Comparison of ENCODE assay signal across 14 cellular contexts in genomic region chr5:107937198-107937597, GRCh38.
DNase-seq lines count a peak whose midpoint lies in the region; ATAC-seq, FAIRE-seq and TF ChIP-seq lines count a peak whose summit lies in the region.
"Had no signal": no experiment of that assay in that cellular context is flagged by ENCODE, and none has a peak within 500 bp of the region (broad histone marks: within the 10 kb centered on the region; RNA-seq: fewer than 3 reads in every experiment).

No MANE protein-coding gene starts in this region.

- H3K4me2 ChIP-seq in mesenchymal stem cell (ENCODE audit: low read length, poor library complexity, severe bottlenecking) = no peak overlapping the region
- H3K4me2 ChIP-seq: PC-9 had no signal

- H2AK5ac ChIP-seq in mesenchymal stem cell (ENCODE audit: low read length, severe bottlenecking) = no peak overlapping the region

- H3K79me1 ChIP-seq in mesenchymal stem cell (replicated peaks; ENCODE audit: low read length, poor library complexity, severe bottlenecking) = no peaks in the 10 kb centered on the region

- peak; percentile 71 for FAIRE-seq in D721Med (lab: Jason Lieb, UNC)

- H2BK12ac ChIP-seq in mesenchymal stem cell (ENCODE audit: low read length in 2 of 2) = no peak overlapping the region

- TF ChIP-seq CTCF in D721Med (IDR thresholded peaks at IDR 0.05; ENCODE audit: insufficient read depth, missing control alignments) (no peak), body of pancreas (IDR thresholded peaks at IDR 0.05) (no peak)

- H3K9ac ChIP-seq in mesenchymal stem cell (ENCODE audit: low read length) = no peak overlapping the region

- H3K27me3 ChIP-seq in body of pancreas (no peaks in the 10 kb centered on the region), mesenchymal stem cell (ENCODE audit: control insufficient read depth in 1 of 2, insufficient read depth in 1 of 2, low read length in 2 of 2) (no peaks in the 10 kb centered on the region)

- peak; percentile 21 for ATAC-seq in body of pancreas
- no peak for ATAC-seq in GM18867 (IDR thresholded peaks at IDR 0.05; ENCODE audit: unreplicated experiment)
- ATAC-seq: natural killer cell had no signal

- WGBS in body of pancreas, 2 donors = 77 to 91% methylated on average over 5 of the region's 5 CpGs
- 68% methylated on average over 4 of the region's 5 CpGs for WGBS in mesenchymal stem cell

- H3K27ac ChIP-seq in body of pancreas = no peak overlapping the region
- H3K27ac ChIP-seq in mesenchymal stem cell (ENCODE audit: low read length, poor library complexity, severe bottlenecking) = no peak overlapping the region
- H3K27ac ChIP-seq: PC-9 had no signal

- H4K91ac ChIP-seq in mesenchymal stem cell (ENCODE audit: low read length) = no peak overlapping the region

- H3K9me3 ChIP-seq in body of pancreas (no peaks in the 10 kb centered on the region), mesenchymal stem cell (ENCODE audit: control insufficient read depth, low read length) (no peaks in the 10 kb centered on the region)

- H4K8ac ChIP-seq in mesenchymal stem cell (ENCODE audit: low read length) = no peak overlapping the region

- no peak overlapping the region for H3K14ac ChIP-seq in mesenchymal stem cell (ENCODE audit: low read length in 2 of 2)

- no peak for TF ChIP-seq POLR2A in body of pancreas (IDR thresholded peaks at IDR 0.05)

- intact Hi-C loops in body of pancreas (cut with DNase I) = no loop called here

- no peak overlapping the region for H2BK5ac ChIP-seq in mesenchymal stem cell (ENCODE audit: low read depth, low read length, poor library complexity, severe bottlenecking)

- H2AFZ ChIP-seq in mesenchymal stem cell (ENCODE audit: low read depth, low read length) = no peak overlapping the region
- H2AFZ ChIP-seq: PC-9 had no signal

- no peak overlapping the region for H3K18ac ChIP-seq in mesenchymal stem cell (ENCODE audit: low read depth in 1 of 2, low read length in 2 of 2)

- no peak overlapping the region for H3K23ac ChIP-seq in mesenchymal stem cell (ENCODE audit: low read length in 2 of 2)

- no peak overlapping the region for H2BK120ac ChIP-seq in mesenchymal stem cell (ENCODE audit: low read depth, low read length)

- H2BK15ac ChIP-seq in mesenchymal stem cell (ENCODE audit: low read depth, poor library complexity, severe bottlenecking) = no peak overlapping the region

- H3K4me1 ChIP-seq in body of pancreas (no peaks in the 10 kb centered on the region), mesenchymal stem cell (ENCODE audit: control insufficient read depth, insufficient read depth, low read depth, low read length) (no peaks in the 10 kb centered on the region)

- DNase-seq in D721Med (ENCODE audit: insufficient read length, low spot score) = no peak
- peak; percentile 83 for DNase-seq in NCI-H1436 treated with DMSO at 0.1 percent for 48 hours (lab: John Stamatoyannopoulos, UW)
- no peak for DNase-seq in body of pancreas
- DNase-seq in mesenchymal stem cell = peak; percentile 51
- no peak for DNase-seq in foreskin melanocyte
- DNase-seq in NCI-H187 treated with DMSO at 0.1 percent for 48 hours (lab: John Stamatoyannopoulos, UW) = no peak
- no peak for DNase-seq in activated T-cell treated with anti-CD3 and anti-CD28 coated beads for 4 hours
- DNase-seq: MM.1S, natural killer cell, NCI-H226, PC-9, SW 1271, trophoblast cell had no signal

- H3K36me3 ChIP-seq in body of pancreas (replicated peaks in 1 of 2; ENCODE audit: insufficient read depth in 1 of 2, low read depth in 2 of 2) = no peaks in the 10 kb centered on the region
- no peaks in the 10 kb centered on the region for H3K36me3 ChIP-seq in mesenchymal stem cell (ENCODE audit: control insufficient read depth in 1 of 2, insufficient read depth in 2 of 2, low read depth in 1 of 2, low read length in 2 of 2)

- no peak overlapping the region for H3K4ac ChIP-seq in mesenchymal stem cell (ENCODE audit: low read depth in 1 of 2, low read length in 2 of 2)

- H3K4me3 ChIP-seq in body of pancreas = no peak overlapping the region
- H3K4me3 ChIP-seq in mesenchymal stem cell (ENCODE audit: insufficient read depth in 1 of 2, low read depth in 1 of 2, low read length in 2 of 2) = no peak overlapping the region
- H3K4me3 ChIP-seq: PC-9 had no signal

Comparison
In these comparisons a context has a peak if more than half of its experiments do, and no peak if none do; other contexts are left out.
1. DNase-seq: peak in NCI-H1436 treated with DMSO at 0.1 percent for 48 hours (single experiment) and mesenchymal stem cell (single experiment); none in D721Med (single experiment), body of pancreas (0 of 4), foreskin melanocyte (single experiment), NCI-H187 treated with DMSO at 0.1 percent for 48 hours (single experiment) and activated T-cell treated with anti-CD3 and anti-CD28 coated beads for 4 hours (single experiment).